ENCODE assay signal across 18 cellular contexts in genomic region chr7:7519528-7519927, GRCh38. TPM values are rescaled to one million over a fixed set of nuclear protein-coding genes. Genes with fewer than 3 reads are reported as not detected.
"Had no signal": no experiment of that assay in that cellular context is flagged by ENCODE, and none has a peak within 500 bp of the region (broad histone marks: within the 10 kb centered on the region; RNA-seq: fewer than 3 reads in every experiment).

No MANE protein-coding gene starts in this region.

- H3K9me3 ChIP-seq: thyroid gland had no signal

- H3K36me3 ChIP-seq: thyroid gland had no signal

- DNase-seq: activated CD4-positive, alpha-beta T cell treated with anti-CD3 and anti-CD28 coated beads, Interleukin-2, amount 10 ng/mL, durations not matched to agents 7 days and 5 days; activated CD4-positive, CD25-positive, alpha-beta regulatory T cell treated with anti-CD3 and anti-CD28 coated beads, Interleukin-2, amount 50 U/mL, for 72 hours; activated CD8-positive, alpha-beta T cell treated with anti-CD3 and anti-CD28 coated beads, Interleukin-2, amount 10 ng/mL, durations not matched to agents 7 days and 5 days; activated gamma-delta T cell; activated naive CD4-positive, alpha-beta T cell treated with anti-CD3 and anti-CD28 coated beads, Interleukin-2, amount 50 U/mL, for 16 hours; activated naive CD8-positive, alpha-beta T cell treated with anti-CD3 and anti-CD28 coated beads, Interleukin-2, amount 50 U/mL, for 24 hours; caudate nucleus; effector CD4-positive, alpha-beta T cell; erythroblast; foreskin fibroblast; midbrain; natural killer cell; stimulated activated CD4-positive, alpha-beta T cell treated with anti-CD3 and anti-CD28 coated beads, Interleukin-1b, Interleukin-23, amount 100 ng/mL, for 48 hours; substantia nigra; T-helper 17 cell; thyroid gland had no signal

- H3K4me1 ChIP-seq: thyroid gland had no signal

- H3K4me3 ChIP-seq: thyroid gland had no signal

- FAIRE-seq: endometrium had no signal

- ATAC-seq: activated CD8-positive, alpha-beta T cell treated with anti-CD3 and anti-CD28 coated beads, Interleukin-2, amount 10 ng/mL, durations not matched to agents 7 days and 5 days; activated naive CD8-positive, alpha-beta T cell treated with anti-CD3 and anti-CD28 coated beads, Interleukin-2, amount 50 U/mL, for 24 hours; natural killer cell; T-helper 17 cell had no signal

- H3K27me3 ChIP-seq: thyroid gland had no signal

- H3K27ac ChIP-seq: thyroid gland had no signal

RNA-seq across cellular contexts. Expression of gene COL28A1, which starts 16.1 kb away (rescaled TPM):
- total RNA-seq: activated CD4-positive, alpha-beta T cell treated with anti-CD3 and anti-CD28 coated beads, Interleukin-2, amount 10 ng/mL, durations not matched to agents 7 days and 5 days; activated CD8-positive, alpha-beta T cell treated with anti-CD3 and anti-CD28 coated beads, Interleukin-2, amount 10 ng/mL, durations not matched to agents 7 days and 5 days; activated T-helper 1 cell treated with anti-CD3 and anti-CD28 coated beads, Interleukin-12 subunit alpha, Interleukin-12 subunit beta, Interleukin-2, Interleukin-4 antibody, amounts not matched to agents 30 ng/mL and 10 ng/mL and 1 ng/mL, durations not matched to agents 14 hours and 24 hours and 36 hours had no signal
